ENCODE assay signal across 35 cellular contexts in the genomic region with DNA sequence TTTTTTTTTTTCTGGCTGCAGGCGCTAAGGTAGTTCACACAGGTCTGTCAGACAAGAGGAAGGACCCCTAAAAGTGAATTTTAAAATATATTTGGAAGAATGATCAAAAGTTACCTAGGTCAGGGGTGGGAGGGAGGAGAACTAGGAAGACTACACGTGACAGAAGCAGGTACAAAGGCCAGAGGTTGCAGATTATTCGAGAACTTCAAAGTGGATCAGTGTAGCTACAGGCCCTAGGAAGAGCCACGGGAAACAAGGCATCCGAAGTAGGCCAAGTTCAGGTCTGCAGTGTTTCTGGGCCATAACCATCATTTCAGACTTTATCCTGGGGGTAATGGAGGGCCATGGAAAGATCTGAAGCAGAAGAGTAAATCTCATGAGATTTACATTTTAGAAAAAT. TPM values are rescaled to one million over a fixed set of nuclear protein-coding genes. Genes with fewer than 3 reads are reported as not detected.
"Had no signal": no experiment of that assay in that cellular context is flagged by ENCODE, and none has a peak within 500 bp of the region (broad histone marks: within the 10 kb centered on the region; RNA-seq: fewer than 3 reads in every experiment).

No MANE protein-coding gene starts in this region.

- H3K27me3 Mint-ChIP-seq: activated CD8-positive, alpha-beta memory T cell treated with anti-CD3 and anti-CD28 coated beads, Interleukin-2, amount 10 ng/mL, durations not matched to agents 7 days and 5 days had no signal

- H3K9me3 ChIP-seq: adrenal gland, body of pancreas, esophagus muscularis mucosa had no signal

- H3K4me3 ChIP-seq: adrenal gland, body of pancreas, esophagus muscularis mucosa had no signal

- H3K27ac ChIP-seq: adrenal gland, body of pancreas, esophagus muscularis mucosa, WERI-Rb-1 had no signal

- H3K27ac Mint-ChIP-seq: activated B cell treated with CpG ODN at 0.5 μM for 24 hours; activated CD4-positive, alpha-beta memory T cell treated with anti-CD3 and anti-CD28 coated beads for 36 hours; activated CD8-positive, alpha-beta memory T cell treated with anti-CD3 and anti-CD28 coated beads, Interleukin-2, amount 10 ng/mL, durations not matched to agents 7 days and 5 days; activated CD8-positive, alpha-beta T cell treated with anti-CD3 and anti-CD28 coated beads, Interleukin-2, amount 10 ng/mL, durations not matched to agents 7 days and 5 days; activated naive CD4-positive, alpha-beta T cell treated with anti-CD3 and anti-CD28 coated beads for 36 hours; activated naive CD4-positive, alpha-beta T cell treated with anti-CD3 and anti-CD28 coated beads, Interleukin-2, amount 50 U/mL, for 24 hours; activated naive CD8-positive, alpha-beta T cell treated with anti-CD3 and anti-CD28 coated beads for 36 hours; activated naive CD8-positive, alpha-beta T cell treated with anti-CD3 and anti-CD28 coated beads, Interleukin-2, amount 50 U/mL, for 24 hours; activated T-helper 1 cell treated with anti-CD3 and anti-CD28 coated beads, Interleukin-12 subunit alpha, Interleukin-12 subunit beta, Interleukin-2, Interleukin-4 antibody, amounts not matched to agents 30 ng/mL and 10 ng/mL and 1 ng/mL, durations not matched to agents 14 hours and 24 hours and 36 hours; effector memory CD8-positive, alpha-beta T cell; T-helper 17 cell; T-helper 2 cell treated with Interferon-gamma antibody and Interleukin-4, amounts not matched to agents 5 μg/mL and 100 μg/mL, for 36 hours had no signal

- H3K9me3 Mint-ChIP-seq: activated B cell treated with CpG ODN at 0.5 μM for 24 hours; activated CD4-positive, alpha-beta memory T cell treated with anti-CD3 and anti-CD28 coated beads for 36 hours; activated naive CD4-positive, alpha-beta T cell treated with anti-CD3 and anti-CD28 coated beads for 36 hours; activated naive CD4-positive, alpha-beta T cell treated with anti-CD3 and anti-CD28 coated beads, Interleukin-2, amount 50 U/mL, for 24 hours; activated naive CD8-positive, alpha-beta T cell treated with anti-CD3 and anti-CD28 coated beads for 36 hours; activated naive CD8-positive, alpha-beta T cell treated with anti-CD3 and anti-CD28 coated beads, Interleukin-2, amount 50 U/mL, for 24 hours; activated T-helper 1 cell treated with anti-CD3 and anti-CD28 coated beads, Interleukin-12 subunit alpha, Interleukin-12 subunit beta, Interleukin-2, Interleukin-4 antibody, amounts not matched to agents 30 ng/mL and 10 ng/mL and 1 ng/mL, durations not matched to agents 14 hours and 24 hours and 36 hours; activated T-helper 2 cell treated with anti-CD3 and anti-CD28 coated beads, Interferon-gamma antibody, Interleukin-2, Interleukin-4, amounts not matched to agents 10 μg/mL and 5 μg/mL and 100 μg/mL, durations not matched to agents 14 hours and 24 hours and 36 hours; effector memory CD8-positive, alpha-beta T cell; T-helper 2 cell treated with Interferon-gamma antibody and Interleukin-4, amounts not matched to agents 5 μg/mL and 100 μg/mL, for 36 hours had no signal

- H3K4me1 Mint-ChIP-seq: activated B cell treated with CpG ODN at 0.5 μM for 24 hours; activated CD8-positive, alpha-beta memory T cell treated with anti-CD3 and anti-CD28 coated beads, Interleukin-2, amount 10 ng/mL, durations not matched to agents 7 days and 5 days; activated naive CD4-positive, alpha-beta T cell treated with anti-CD3 and anti-CD28 coated beads, Interleukin-2, amount 50 U/mL, for 24 hours; activated naive CD8-positive, alpha-beta T cell treated with anti-CD3 and anti-CD28 coated beads for 36 hours; activated naive CD8-positive, alpha-beta T cell treated with anti-CD3 and anti-CD28 coated beads, Interleukin-2, amount 50 U/mL, for 24 hours; T-helper 17 cell had no signal

- H3K27me3 ChIP-seq: adrenal gland, body of pancreas, esophagus muscularis mucosa had no signal

- H3K4me3 Mint-ChIP-seq: activated B cell treated with CpG ODN at 0.5 μM for 24 hours; activated CD4-positive, alpha-beta memory T cell treated with anti-CD3 and anti-CD28 coated beads for 36 hours; activated CD8-positive, alpha-beta memory T cell treated with anti-CD3 and anti-CD28 coated beads, Interleukin-2, amount 10 ng/mL, durations not matched to agents 7 days and 5 days; activated CD8-positive, alpha-beta T cell treated with anti-CD3 and anti-CD28 coated beads, Interleukin-2, amount 10 ng/mL, durations not matched to agents 7 days and 5 days; activated naive CD4-positive, alpha-beta T cell treated with anti-CD3 and anti-CD28 coated beads for 36 hours; activated naive CD4-positive, alpha-beta T cell treated with anti-CD3 and anti-CD28 coated beads, Interleukin-2, amount 50 U/mL, for 24 hours; activated naive CD8-positive, alpha-beta T cell treated with anti-CD3 and anti-CD28 coated beads for 36 hours; activated naive CD8-positive, alpha-beta T cell treated with anti-CD3 and anti-CD28 coated beads, Interleukin-2, amount 50 U/mL, for 24 hours; activated T-helper 1 cell treated with anti-CD3 and anti-CD28 coated beads, Interleukin-12 subunit alpha, Interleukin-12 subunit beta, Interleukin-2, Interleukin-4 antibody, amounts not matched to agents 30 ng/mL and 10 ng/mL and 1 ng/mL, durations not matched to agents 14 hours and 24 hours and 36 hours; effector memory CD8-positive, alpha-beta T cell; T-helper 17 cell; T-helper 2 cell treated with Interferon-gamma antibody and Interleukin-4, amounts not matched to agents 5 μg/mL and 100 μg/mL, for 36 hours had no signal

- H3K4me1 ChIP-seq: adrenal gland had no signal

- ATAC-seq: activated CD4-positive, CD25-positive, alpha-beta regulatory T cell treated with anti-CD3 and anti-CD28 coated beads, Interleukin-2, amount 50 U/mL, for 24 hours; activated CD8-positive, alpha-beta memory T cell treated with anti-CD3 and anti-CD28 coated beads, Interleukin-2, amount 10 ng/mL, durations not matched to agents 7 days and 5 days; activated CD8-positive, alpha-beta T cell treated with anti-CD3 and anti-CD28 coated beads, Interleukin-2, amount 10 ng/mL, durations not matched to agents 7 days and 5 days; activated naive CD8-positive, alpha-beta T cell treated with anti-CD3 and anti-CD28 coated beads, Interleukin-2, amount 50 U/mL, for 24 hours; body of pancreas; effector memory CD8-positive, alpha-beta T cell; T-helper 17 cell had no signal

- H3K36me3 ChIP-seq: adrenal gland, esophagus muscularis mucosa, WERI-Rb-1 had no signal

- H3K36me3 Mint-ChIP-seq: activated CD4-positive, alpha-beta memory T cell treated with anti-CD3 and anti-CD28 coated beads for 36 hours; activated CD8-positive, alpha-beta memory T cell treated with anti-CD3 and anti-CD28 coated beads, Interleukin-2, amount 10 ng/mL, durations not matched to agents 7 days and 5 days; activated naive CD4-positive, alpha-beta T cell treated with anti-CD3 and anti-CD28 coated beads, Interleukin-2, amount 50 U/mL, for 24 hours; activated naive CD8-positive, alpha-beta T cell treated with anti-CD3 and anti-CD28 coated beads for 36 hours had no signal

- DNase-seq: activated B cell treated with CpG ODN at 0.5 μM for 24 hours; activated CD4-positive, alpha-beta memory T cell treated with anti-CD3 and anti-CD28 coated beads for 36 hours; activated CD4-positive, alpha-beta T cell treated with anti-CD3 and anti-CD28 coated beads for 48 hours; activated CD4-positive, alpha-beta T cell treated with anti-CD3 and anti-CD28 coated beads, Interleukin-2, amount 50 U/mL, for 1 hour; activated CD8-positive, alpha-beta memory T cell treated with anti-CD3 and anti-CD28 coated beads, Interleukin-2, amount 10 ng/mL, durations not matched to agents 7 days and 5 days; activated CD8-positive, alpha-beta memory T cell treated with anti-CD3 and anti-CD28 coated beads, Interleukin-2, amount 50 U/mL, for 4 hours; activated CD8-positive, alpha-beta T cell treated with anti-CD3 and anti-CD28 coated beads, Interleukin-2, amount 10 ng/mL, durations not matched to agents 7 days and 5 days; activated effector memory CD4-positive, alpha-beta T cell treated with anti-CD3 and anti-CD28 coated beads, Interleukin-2, amount 50 U/mL, for 16 hours; activated naive CD4-positive, alpha-beta T cell treated with anti-CD3 and anti-CD28 coated beads for 36 hours; activated naive CD8-positive, alpha-beta T cell treated with anti-CD3 and anti-CD28 coated beads for 36 hours; activated naive CD8-positive, alpha-beta T cell treated with anti-CD3 and anti-CD28 coated beads, Interleukin-2, amount 50 U/mL, for 24 hours; activated T-cell treated with anti-CD3 and anti-CD28 coated beads, Interleukin-2, amount 50 U/mL, for 1 hour; activated T-cell treated with anti-CD3 and anti-CD28 coated beads, Interleukin-2, amount 50 U/mL, for 48 hours; adrenal gland; amygdala; aorta; body of pancreas; caudate nucleus; cortex of kidney; dermis blood vessel endothelial cell; effector CD4-positive, alpha-beta T cell; effector memory CD8-positive, alpha-beta T cell; erythroblast; foreskin melanocyte; T-helper 1 cell; T-helper 17 cell; T1000; WERI-Rb-1 had no signal

RNA-seq across cellular contexts. Expression of gene MAOB, which starts 16.5 kb away (rescaled TPM):
- total RNA-seq: activated B cell treated with CpG ODN at 0.5 μM for 24 hours; activated CD8-positive, alpha-beta memory T cell treated with anti-CD3 and anti-CD28 coated beads for 36 hours; activated CD8-positive, alpha-beta memory T cell treated with anti-CD3 and anti-CD28 coated beads, Interleukin-2, amount 10 ng/mL, durations not matched to agents 7 days and 5 days; activated CD8-positive, alpha-beta T cell treated with anti-CD3 and anti-CD28 coated beads, Interleukin-2, amount 10 ng/mL, durations not matched to agents 7 days and 5 days; activated naive CD4-positive, alpha-beta T cell treated with anti-CD3 and anti-CD28 coated beads for 36 hours; activated naive CD8-positive, alpha-beta T cell treated with anti-CD3 and anti-CD28 coated beads for 36 hours; activated T-helper 1 cell treated with anti-CD3 and anti-CD28 coated beads, Interleukin-12 subunit alpha, Interleukin-12 subunit beta, Interleukin-2, Interleukin-4 antibody, amounts not matched to agents 30 ng/mL and 10 ng/mL and 1 ng/mL, durations not matched to agents 14 hours and 24 hours and 36 hours; dermis blood vessel endothelial cell had no signal
